1 cellular context compared by ENCODE assay signal in the genomic region with DNA sequence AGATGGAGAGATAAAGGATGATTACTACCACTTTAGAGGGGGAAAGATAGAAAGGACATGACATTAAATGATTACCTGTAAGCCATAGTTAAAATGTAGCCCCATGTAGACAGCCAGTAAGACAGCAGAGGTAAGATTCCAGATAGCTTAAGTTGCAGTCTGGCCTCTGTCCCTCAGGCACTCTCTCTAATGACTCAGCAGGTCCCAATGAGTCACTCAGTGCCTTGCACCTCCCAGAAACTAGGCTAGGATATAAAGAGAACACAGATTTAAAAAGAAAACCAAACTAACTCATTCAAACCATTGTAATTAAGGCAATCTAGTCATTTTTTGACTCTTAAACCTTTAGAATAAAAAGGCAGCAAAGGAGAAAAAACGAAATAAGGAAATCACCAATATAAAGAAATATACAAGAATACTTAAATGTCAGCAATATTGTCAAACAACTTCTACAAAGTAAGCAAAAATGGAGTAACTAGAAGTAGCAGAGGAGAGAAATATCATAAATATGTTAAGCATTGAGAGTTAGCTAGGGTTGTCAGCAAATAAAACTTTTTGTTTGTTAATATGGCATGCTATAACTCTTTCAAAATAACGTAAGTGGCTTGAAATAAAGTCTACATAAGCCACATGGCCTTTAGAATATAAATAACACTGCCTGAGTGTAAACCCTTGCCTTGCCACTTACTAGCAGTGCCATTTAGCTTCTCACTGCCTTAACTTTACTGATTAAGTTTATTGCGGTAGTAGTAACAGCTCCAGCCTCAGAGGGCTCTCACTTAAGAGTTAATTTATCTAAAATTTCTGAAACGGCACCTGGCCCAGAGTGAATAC.
TF ChIP-seq lines count a peak whose summit lies in the region.

No MANE protein-coding gene starts in this region.

TF ChIP-seq in SK-N-SH, 30 proteins besides CTCF, POLR2A, EP300 and RAD21 (continued from another document):
- TF ChIP-seq GATA2 (CRISPR knock-in tag; IDR thresholded peaks at IDR 0.05), result no peak
- TF ChIP-seq RXRA (IDR thresholded peaks at IDR 0.05; ENCODE audit: borderline replicate concordance, low read depth), result peak; percentile 19; the same call in 1 of the 2 replicates
- no peak for TF ChIP-seq GABPA (IDR thresholded peaks at IDR 0.05; ENCODE audit: low read depth)
- TF ChIP-seq, protein P1, sequence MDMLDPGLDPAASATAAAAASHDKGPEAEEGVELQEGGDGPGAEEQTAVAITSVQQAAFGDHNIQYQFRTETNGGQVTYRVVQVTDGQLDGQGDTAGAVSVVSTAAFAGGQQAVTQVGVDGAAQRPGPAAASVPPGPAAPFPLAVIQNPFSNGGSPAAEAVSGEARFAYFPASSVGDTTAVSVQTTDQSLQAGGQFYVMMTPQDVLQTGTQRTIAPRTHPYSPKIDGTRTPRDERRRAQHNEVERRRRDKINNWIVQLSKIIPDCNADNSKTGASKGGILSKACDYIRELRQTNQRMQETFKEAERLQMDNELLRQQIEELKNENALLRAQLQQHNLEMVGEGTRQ (IDR thresholded peaks at IDR 0.05; ENCODE audit: borderline replicate concordance, low read depth, low read length), result no peak
- TF ChIP-seq TAF1 (IDR thresholded peaks at IDR 0.05; ENCODE audit: borderline replicate concordance, low read depth, low read length), result no peak
- TF ChIP-seq SMC3 (IDR thresholded peaks at IDR 0.05; ENCODE audit: low read depth, low read length), result no peak
- peak; percentile 64 for TF ChIP-seq TCF12 (IDR thresholded peaks at IDR 0.05)
- TF ChIP-seq JUND (IDR thresholded peaks at IDR 0.05), result peak; percentile 92
- TF ChIP-seq NRF1 (IDR thresholded peaks at IDR 0.05; ENCODE audit: low read depth, low read length), result no peak
- TF ChIP-seq, protein P2, sequence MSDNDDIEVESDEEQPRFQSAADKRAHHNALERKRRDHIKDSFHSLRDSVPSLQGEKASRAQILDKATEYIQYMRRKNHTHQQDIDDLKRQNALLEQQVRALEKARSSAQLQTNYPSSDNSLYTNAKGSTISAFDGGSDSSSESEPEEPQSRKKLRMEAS (IDR thresholded peaks at IDR 0.05; ENCODE audit: low read depth), result no peak
- TF ChIP-seq, protein P3, sequence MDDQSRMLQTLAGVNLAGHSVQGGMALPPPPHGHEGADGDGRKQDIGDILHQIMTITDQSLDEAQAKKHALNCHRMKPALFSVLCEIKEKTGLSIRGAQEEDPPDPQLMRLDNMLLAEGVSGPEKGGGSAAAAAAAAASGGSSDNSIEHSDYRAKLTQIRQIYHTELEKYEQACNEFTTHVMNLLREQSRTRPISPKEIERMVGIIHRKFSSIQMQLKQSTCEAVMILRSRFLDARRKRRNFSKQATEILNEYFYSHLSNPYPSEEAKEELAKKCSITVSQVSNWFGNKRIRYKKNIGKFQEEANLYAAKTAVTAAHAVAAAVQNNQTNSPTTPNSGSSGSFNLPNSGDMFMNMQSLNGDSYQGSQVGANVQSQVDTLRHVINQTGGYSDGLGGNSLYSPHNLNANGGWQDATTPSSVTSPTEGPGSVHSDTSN (IDR thresholded peaks at IDR 0.05), result peak; percentile 46
- TF ChIP-seq EZH2phosphoT487 (IDR thresholded peaks at IDR 0.05; ENCODE audit: borderline replicate concordance, low read depth), result no peak
- peak; percentile 40; the same call in 1 of the 2 replicates for TF ChIP-seq NFIC (IDR thresholded peaks at IDR 0.05; ENCODE audit: borderline replicate concordance)
- TF ChIP-seq ELF1 (IDR thresholded peaks at IDR 0.05), result no peak
- TF ChIP-seq POLR2AphosphoS5 (IDR thresholded peaks at IDR 0.05; ENCODE audit: low read depth, low read length), result 0 out of 2 replicates have a peak, but pooled peaks have one; percentile 18
- TF ChIP-seq, protein P4, sequence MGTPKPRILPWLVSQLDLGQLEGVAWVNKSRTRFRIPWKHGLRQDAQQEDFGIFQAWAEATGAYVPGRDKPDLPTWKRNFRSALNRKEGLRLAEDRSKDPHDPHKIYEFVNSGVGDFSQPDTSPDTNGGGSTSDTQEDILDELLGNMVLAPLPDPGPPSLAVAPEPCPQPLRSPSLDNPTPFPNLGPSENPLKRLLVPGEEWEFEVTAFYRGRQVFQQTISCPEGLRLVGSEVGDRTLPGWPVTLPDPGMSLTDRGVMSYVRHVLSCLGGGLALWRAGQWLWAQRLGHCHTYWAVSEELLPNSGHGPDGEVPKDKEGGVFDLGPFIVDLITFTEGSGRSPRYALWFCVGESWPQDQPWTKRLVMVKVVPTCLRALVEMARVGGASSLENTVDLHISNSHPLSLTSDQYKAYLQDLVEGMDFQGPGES (IDR thresholded peaks at IDR 0.05; ENCODE audit: low read depth, low read length), result no peak
- peak; percentile 97 for TF ChIP-seq FOSL2 (IDR thresholded peaks at IDR 0.05; ENCODE audit: borderline replicate concordance, low read depth)
